2 cellular contexts compared by ENCODE assay signal in genomic region chr4:9946171-9946570, GRCh38.
TF ChIP-seq lines count a peak whose summit lies in the region.

No MANE protein-coding gene starts in this region.

TF ChIP-seq in HepG2, 621 proteins besides CTCF, POLR2A, EP300 and RAD21:
- TF ChIP-seq ZNF512 (CRISPR knock-in tag; IDR thresholded peaks at IDR 0.05) (no peak), ZNF709 (CRISPR knock-in tag; IDR thresholded peaks at IDR 0.05) (no peak), ZNF441 (CRISPR knock-in tag; IDR thresholded peaks at IDR 0.05; ENCODE audit: borderline replicate concordance) (no peak), ZNF879 (CRISPR knock-in tag; IDR thresholded peaks at IDR 0.05) (no peak), THAP8 (CRISPR knock-in tag; IDR thresholded peaks at IDR 0.05; ENCODE audit: borderline replicate concordance) (no peak), JARID2 (CRISPR knock-in tag; IDR thresholded peaks at IDR 0.05; ENCODE audit: insufficient replicate concordance) (no peak), NFE2L2 (IDR thresholded peaks at IDR 0.05; ENCODE audit: low read length) (0 out of 2 replicates have a peak, but pooled peaks have one; percentile 19), KMT2A (CRISPR knock-in tag; IDR thresholded peaks at IDR 0.05) (no peak), MAFK (conservative IDR thresholded peaks at IDR 0.05 in 1 of 2, IDR thresholded peaks at IDR 0.05 in 1 of 2; ENCODE audit: low read length in 2 of 2) (peak; percentile 89 to 94), TEAD3 (CRISPR knock-in tag; optimal IDR thresholded peaks at IDR 0.05; ENCODE audit: borderline replicate concordance) (no peak), ZNF674 (CRISPR knock-in tag; IDR thresholded peaks at IDR 0.05; ENCODE audit: low read depth) (no peak), ZNF281 (CRISPR knock-in tag; IDR thresholded peaks at IDR 0.05; ENCODE audit: borderline replicate concordance) (no peak), TP53 (CRISPR knock-in tag; conservative IDR thresholded peaks at IDR 0.05) (no peak), MAFF (IDR thresholded peaks at IDR 0.05; ENCODE audit: low read depth, low read length) (peak; percentile 89), THAP7 (CRISPR knock-in tag; IDR thresholded peaks at IDR 0.05) (no peak), ESRRA (CRISPR knock-in tag; IDR thresholded peaks at IDR 0.05; ENCODE audit: low read depth) (no peak)
TF ChIP-seq in HepG2: peak in this region for 3.

TF ChIP-seq in H1, 55 proteins besides CTCF, POLR2A, EP300 and RAD21:
- TF ChIP-seq MAFK (IDR thresholded peaks at IDR 0.05; ENCODE audit: low read depth, low read length), result 0 out of 2 replicates have a peak, but pooled peaks have one; percentile 16
- no peak for TF ChIP-seq RXRA (IDR thresholded peaks at IDR 0.05; ENCODE audit: insufficient read depth, low read depth, low read length)
